10 cellular contexts compared by ENCODE assay signal in genomic region chr14:50529288-50530179, GRCh38. TPM values are rescaled to one million over a fixed set of nuclear protein-coding genes. Genes with fewer than 3 reads are reported as not detected.
DNase-seq lines count a peak whose midpoint lies in the region; ATAC-seq and TF ChIP-seq lines count a peak whose summit lies in the region.
"Had no signal": no experiment of that assay in that cellular context is flagged by ENCODE, and none has a peak within 500 bp of the region (broad histone marks: within the 10 kb centered on the region; RNA-seq: fewer than 3 reads in every experiment).

No MANE protein-coding gene starts in this region.

- H3K27me3 ChIP-seq in BLaER1 (no peaks in the 10 kb centered on the region), HAP-1 (ENCODE audit: low read depth) (no peaks in the 10 kb centered on the region)

- H3K4me2 ChIP-seq in BLaER1, result peak overlapping the region; percentile 80

- 0 out of 2 replicates have a peak overlapping the region, but pooled peaks have one; percentile 23 for H3K9ac ChIP-seq in BLaER1

- H3K27me3 Mint-ChIP-seq in chondrocyte (ENCODE audit: low read depth), result no peaks in the 10 kb centered on the region
- H3K27me3 Mint-ChIP-seq in naive thymus-derived CD8-positive, alpha-beta T cell, result no peaks in the 10 kb centered on the region

- H3K36me3 Mint-ChIP-seq in chondrocyte (ENCODE audit: low read depth), result no peaks in the 10 kb centered on the region
- H3K36me3 Mint-ChIP-seq in naive thymus-derived CD8-positive, alpha-beta T cell, result peaks cover 0 to 14% (median 1%) of the 10 kb centered on the region in 3 donors

- peak overlapping the region; percentile 94 for H3K4me3 Mint-ChIP-seq in chondrocyte (ENCODE audit: unreplicated experiment)
- H3K4me3 Mint-ChIP-seq in naive thymus-derived CD8-positive, alpha-beta T cell, result peak overlapping the region; percentile 10 to 92 (median 88)

- no peak for TF ChIP-seq POLR2A in NB4 (IDR thresholded peaks at IDR 0.05; ENCODE audit: extremely low read depth, insufficient read length)

- DNase-seq in NB4 (ENCODE audit: low read depth), result peak; percentile 12
- DNase-seq in chondrocyte (ENCODE audit: low spot score), result no peak
- DNase-seq in naive thymus-derived CD8-positive, alpha-beta T cell, result no peak
- no peak for DNase-seq in HAP-1 (ENCODE audit: low spot score in 2 of 2)
- no peak for DNase-seq in HT-29 (ENCODE audit: low spot score)
- no peak for DNase-seq in inferior parietal cortex (ENCODE audit: extremely low spot score)
- DNase-seq: cerebellar nuclear complex, T-helper 9 cell had no signal

- H3K36me3 ChIP-seq in BLaER1 (peaks cover 16% of the 10 kb centered on the region; the same call in 1 of the 2 replicates), HAP-1 (replicated peaks) (peaks cover 3% of the 10 kb centered on the region)

- H3K4me1 ChIP-seq in BLaER1 (peaks cover 51% of the 10 kb centered on the region), HAP-1 (peaks cover 20% of the 10 kb centered on the region)

- in situ Hi-C loops in HAP-1 (cut with MboI; ENCODE audit: low sequenced_read_pairs), result loop anchor here (10.0 to 25.0 kb wide), 2 partner anchors 205 to 642 kb away; partner anchors contain the start of gene ARF6

- POLR2A ChIA-PET in naive thymus-derived CD8-positive, alpha-beta T cell (lab: Charles Lee), result interaction anchor here (0.6 kb wide), 1 partner anchor 298 kb away, joined by 3 read pairs; the partner anchor contains the start of gene SOS2

- H3K27ac Mint-ChIP-seq in chondrocyte (ENCODE audit: unreplicated experiment), result peak overlapping the region; percentile 94
- peak overlapping the region; percentile 6 to 78 (median 35) for H3K27ac Mint-ChIP-seq in naive thymus-derived CD8-positive, alpha-beta T cell

- no peak for TF ChIP-seq CTCF in NB4 (IDR thresholded peaks at IDR 0.05; ENCODE audit: low read depth, low read length)
- no peak for TF ChIP-seq CTCF in chondrocyte (IDR thresholded peaks at IDR 0.05)

- H3K4me3 ChIP-seq in BLaER1 (no peak overlapping the region), NB4 (ENCODE audit: low read depth, low read length) (no peak overlapping the region), HAP-1 (no peak overlapping the region)

- no peak overlapping the region for H3K27ac ChIP-seq in BLaER1

- no peaks in the 10 kb centered on the region for H3K9me3 ChIP-seq in BLaER1
- no peaks in the 10 kb centered on the region for H3K9me3 ChIP-seq in HAP-1

- no peak for ATAC-seq in naive thymus-derived CD8-positive, alpha-beta T cell
- no peak for ATAC-seq in HG02642 (IDR thresholded peaks at IDR 0.05; ENCODE audit: poor library complexity, unreplicated experiment)

- H3K9me3 Mint-ChIP-seq in chondrocyte (ENCODE audit: low read depth), result no peaks in the 10 kb centered on the region
- no peaks in the 10 kb centered on the region for H3K9me3 Mint-ChIP-seq in naive thymus-derived CD8-positive, alpha-beta T cell

- peaks cover 59% of the 10 kb centered on the region for H3K4me1 Mint-ChIP-seq in chondrocyte (ENCODE audit: low read depth)
- peaks cover 31 to 73% (median 69%) of the 10 kb centered on the region in 4 donors for H3K4me1 Mint-ChIP-seq in naive thymus-derived CD8-positive, alpha-beta T cell

- H4K20me1 ChIP-seq in BLaER1, result peaks cover 74% of the 10 kb centered on the region

RNA-seq across cellular contexts. Expression of gene MAP4K5, which starts 2.8 kb away (rescaled TPM):
- 103 to 112 TPM (median 105 TPM) in 3 replicates for total RNA-seq in chondrocyte
- total RNA-seq in naive thymus-derived CD8-positive, alpha-beta T cell, result 10 to 100 TPM; 51.1 to 55.5 TPM
- 10 to 100 TPM; 12.1 to 20.4 (median 17.2) TPM for polyA plus RNA-seq in naive thymus-derived CD8-positive, alpha-beta T cell
- total RNA-seq in HT-29 (2014; rRNA removed; shearing (Covaris generic)), result 29.2 and 34.1 TPM in 2 replicates

RNA-seq across cellular contexts. Expression of gene ATL1, which starts 30.4 kb away (rescaled TPM):
- total RNA-seq in chondrocyte, result 19.0 to 19.4 TPM (median 19.4 TPM) in 3 replicates
- 1 to 10 TPM; 3.1 to 3.6 TPM for total RNA-seq in naive thymus-derived CD8-positive, alpha-beta T cell
- 1 to 10 TPM; 3.9 to 7.1 (median 5.2) TPM for polyA plus RNA-seq in naive thymus-derived CD8-positive, alpha-beta T cell
- 0.28 and 1.6 TPM in 2 replicates for total RNA-seq in HT-29 (2014; rRNA removed; shearing (Covaris generic))
